In the genomic region with DNA sequence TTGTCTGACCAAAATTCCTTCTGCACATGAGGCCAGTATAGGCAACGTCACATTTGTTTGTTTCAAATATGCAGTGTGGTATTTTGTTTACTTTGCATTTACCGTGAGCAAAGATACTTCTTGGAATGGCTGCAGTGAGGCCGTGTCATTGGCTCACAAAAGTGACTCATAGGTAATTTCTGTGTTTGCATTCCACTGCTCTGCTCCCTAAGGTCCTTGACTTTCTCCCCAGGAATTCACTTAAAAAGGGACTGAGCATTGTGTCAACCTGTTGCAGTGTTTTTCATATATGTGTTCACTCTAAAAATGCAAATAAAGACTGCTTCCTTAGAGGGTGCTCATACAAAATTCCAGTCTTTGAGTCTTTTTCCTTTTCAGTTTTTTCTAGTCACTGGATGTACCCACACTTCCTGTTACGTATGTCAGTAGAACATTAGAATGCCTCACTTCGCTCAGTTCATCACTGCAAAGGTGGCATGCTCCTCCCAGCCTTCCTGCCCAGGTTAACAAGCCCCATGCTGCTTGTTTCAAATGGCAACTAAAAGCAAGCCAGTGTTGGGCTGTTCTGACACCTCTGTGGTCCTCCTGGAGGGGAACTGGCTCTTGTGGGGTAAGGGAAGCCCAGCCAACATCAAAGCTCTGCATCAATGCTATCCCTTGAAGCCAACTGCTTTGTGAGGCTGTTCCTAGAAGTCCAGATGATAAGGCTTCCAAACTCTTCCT, we compare ENCODE assay signal across 8 cellular contexts. TPM values are rescaled to one million over a fixed set of nuclear protein-coding genes. Genes with fewer than 3 reads are reported as not detected.
DNase-seq lines count a peak whose midpoint lies in the region; ATAC-seq and TF ChIP-seq lines count a peak whose summit lies in the region.

No MANE protein-coding gene starts in this region.

- peak overlapping the region; percentile 88 for H3K27ac Mint-ChIP-seq in activated T-helper 17 cell treated with anti-CD3 and anti-CD28 coated beads, Interleukin-2, amount 50 U/mL, for 72 hours
- peak overlapping the region; percentile 90 for H3K27ac Mint-ChIP-seq in stimulated activated effector memory CD8-positive, alpha-beta T cell treated with anti-CD3 and anti-CD28 coated beads, Interleukin-12 subunit alpha, Interleukin-12 subunit beta, amount 100 ng/mL, for 72 hours

- no peak for TF ChIP-seq CTCF in foreskin fibroblast (IDR thresholded peaks at IDR 0.05; ENCODE audit: low read depth, low read length)

- H4K20me1 ChIP-seq in BLaER1 = no peaks in the 10 kb centered on the region

- H3K4me3 ChIP-seq in BLaER1 (no peak overlapping the region), foreskin fibroblast (ENCODE audit: low read depth in 1 of 2, low read length in 2 of 2) (no peak overlapping the region)

- peak; percentile 63 for DNase-seq in HuH-7.5 (ENCODE audit: low spot score)
- peak; percentile 90 to 91 for DNase-seq in foreskin fibroblast
- DNase-seq in stimulated activated effector memory CD8-positive, alpha-beta T cell treated with anti-CD3 and anti-CD28 coated beads, Interleukin-12 subunit alpha, Interleukin-12 subunit beta, amount 100 ng/mL, for 72 hours (ENCODE audit: low spot score in 2 of 2) = no peak
- no peak for DNase-seq in hippocampal formation (lab: John Stamatoyannopoulos, UW)
- DNase-seq in posterior vena cava (ENCODE audit: low spot score) = no peak

- H3K9ac ChIP-seq in BLaER1 = no peak overlapping the region

- intact Hi-C loops in posterior vena cava (cut with DNase I) = no loop called here

- H3K27me3 Mint-ChIP-seq in activated T-helper 17 cell treated with anti-CD3 and anti-CD28 coated beads, Interleukin-2, amount 50 U/mL, for 72 hours = no peaks in the 10 kb centered on the region

- peak; percentile 71 for ATAC-seq in activated T-helper 17 cell treated with anti-CD3 and anti-CD28 coated beads, Interleukin-2, amount 50 U/mL, for 72 hours (replicated peaks)
- peak; percentile 59 for ATAC-seq in stimulated activated effector memory CD8-positive, alpha-beta T cell treated with anti-CD3 and anti-CD28 coated beads, Interleukin-12 subunit alpha, Interleukin-12 subunit beta, amount 100 ng/mL, for 72 hours
- no peak for ATAC-seq in HG03139 (IDR thresholded peaks at IDR 0.05; ENCODE audit: unreplicated experiment)

- peak overlapping the region; percentile 67 for H3K4me3 Mint-ChIP-seq in activated T-helper 17 cell treated with anti-CD3 and anti-CD28 coated beads, Interleukin-2, amount 50 U/mL, for 72 hours
- H3K4me3 Mint-ChIP-seq in stimulated activated effector memory CD8-positive, alpha-beta T cell treated with anti-CD3 and anti-CD28 coated beads, Interleukin-12 subunit alpha, Interleukin-12 subunit beta, amount 100 ng/mL, for 72 hours = peak overlapping the region; percentile 41

- no peaks in the 10 kb centered on the region for H3K9me3 ChIP-seq in BLaER1

- H3K36me3 Mint-ChIP-seq in activated T-helper 17 cell treated with anti-CD3 and anti-CD28 coated beads, Interleukin-2, amount 50 U/mL, for 72 hours (ENCODE audit: low read depth) = peaks cover 97% of the 10 kb centered on the region
- peaks cover 92% of the 10 kb centered on the region for H3K36me3 Mint-ChIP-seq in stimulated activated effector memory CD8-positive, alpha-beta T cell treated with anti-CD3 and anti-CD28 coated beads, Interleukin-12 subunit alpha, Interleukin-12 subunit beta, amount 100 ng/mL, for 72 hours

- peaks cover 71% of the 10 kb centered on the region for H3K36me3 ChIP-seq in BLaER1

- peak overlapping the region; percentile 67 for H3K4me2 ChIP-seq in BLaER1

- no peaks in the 10 kb centered on the region for H3K27me3 ChIP-seq in BLaER1

- H3K4me1 ChIP-seq in BLaER1 = peaks cover 81% of the 10 kb centered on the region

- no peaks in the 10 kb centered on the region for H3K9me3 Mint-ChIP-seq in activated T-helper 17 cell treated with anti-CD3 and anti-CD28 coated beads, Interleukin-2, amount 50 U/mL, for 72 hours
- H3K9me3 Mint-ChIP-seq in stimulated activated effector memory CD8-positive, alpha-beta T cell treated with anti-CD3 and anti-CD28 coated beads, Interleukin-12 subunit alpha, Interleukin-12 subunit beta, amount 100 ng/mL, for 72 hours = no peaks in the 10 kb centered on the region

- H3K4me1 Mint-ChIP-seq in activated T-helper 17 cell treated with anti-CD3 and anti-CD28 coated beads, Interleukin-2, amount 50 U/mL, for 72 hours = peaks cover 35% of the 10 kb centered on the region
- peaks cover 58% of the 10 kb centered on the region for H3K4me1 Mint-ChIP-seq in stimulated activated effector memory CD8-positive, alpha-beta T cell treated with anti-CD3 and anti-CD28 coated beads, Interleukin-12 subunit alpha, Interleukin-12 subunit beta, amount 100 ng/mL, for 72 hours

- H3K27ac ChIP-seq in BLaER1 = peak overlapping the region; percentile 73

RNA-seq across cellular contexts. Expression of a gene that starts 9.1 kb away (rescaled TPM):
- 10 to 100 TPM in 1 of 2 donors, 1 to 10 TPM in 1; 9.9 to 16.3 TPM for total RNA-seq in activated T-helper 17 cell treated with anti-CD3 and anti-CD28 coated beads, Interleukin-2, amount 50 U/mL, for 72 hours
- total RNA-seq in posterior vena cava = 1 to 10 TPM; 6.7 to 9.2 TPM

RNA-seq across cellular contexts. Expression of a gene that starts 40.0 kb away (rescaled TPM):
- 10 to 100 TPM; 61.4 to 68.5 TPM for total RNA-seq in activated T-helper 17 cell treated with anti-CD3 and anti-CD28 coated beads, Interleukin-2, amount 50 U/mL, for 72 hours
- 10 to 100 TPM; 54.0 to 55.2 TPM for total RNA-seq in posterior vena cava

RNA-seq across cellular contexts. Expression of a gene that starts 43.1 kb away (rescaled TPM):
- 10 to 100 TPM; 70.8 to 75.2 TPM for total RNA-seq in activated T-helper 17 cell treated with anti-CD3 and anti-CD28 coated beads, Interleukin-2, amount 50 U/mL, for 72 hours
- total RNA-seq in posterior vena cava = 10 to 100 TPM; 44.9 to 48.0 TPM

Comparison
In these comparisons a context has a peak if more than half of its experiments do, and no peak if none do; other contexts are left out.
1. DNase-seq: peak in HuH-7.5 (single experiment) and foreskin fibroblast (2 of 2); none in stimulated activated effector memory CD8-positive, alpha-beta T cell treated with anti-CD3 and anti-CD28 coated beads, Interleukin-12 subunit alpha, Interleukin-12 subunit beta, amount 100 ng/mL, for 72 hours (0 of 2), hippocampal formation (0 of 2) and posterior vena cava (single experiment).